Comparison of ENCODE assay signal across 23 cellular contexts in genomic region chr17:53186004-53186403, GRCh38.
"Had no signal": no experiment of that assay in that cellular context is flagged by ENCODE, and none has a peak within 500 bp of the region (broad histone marks: within the 10 kb centered on the region; RNA-seq: fewer than 3 reads in every experiment).

No MANE protein-coding gene starts in this region.

- H3K27ac ChIP-seq: left lung, lower lobe of right lung, neutrophil, psoas muscle, right lobe of liver, tibial artery, upper lobe of right lung, vagina had no signal

- DNase-seq: effector memory CD8-positive, alpha-beta T cell; erythroblast; foreskin melanocyte; immature natural killer cell; left lung; lower lobe of right lung; midbrain; psoas muscle; retina; right lobe of liver; stimulated activated CD4-positive, alpha-beta T cell treated with anti-CD3 and anti-CD28 coated beads, Interleukin-4, amount 100 ng/mL, for 1 hour; stimulated activated CD8-positive, alpha-beta memory T cell treated with anti-CD3 and anti-CD28 coated beads, Interleukin-4, amount 100 ng/mL, for 48 hours; stimulated activated naive CD8-positive, alpha-beta T cell treated with anti-CD3 and anti-CD28 coated beads, Interleukin-15, Interleukin-2, amounts not matched to agents 100 U/mL and 50 U/mL, for 24 hours; tibial artery; upper lobe of right lung had no signal

- H3K27me3 Mint-ChIP-seq: dendritic cell treated with granulocyte-macrophage colony-stimulating factor and Interleukin-4, amounts not matched to agents 40 ng/mL and 50 ng/mL, for 4 days; effector memory CD8-positive, alpha-beta T cell; memory B cell; natural killer cell treated with Interleukin-12 subunit alpha and Interleukin-12 subunit beta and Interleukin-15 and Interleukin-18, amount 100 ng/mL, for 72 hours had no signal

- H3K27me3 ChIP-seq: left lung, neutrophil, right lobe of liver, tibial artery, upper lobe of right lung, vagina had no signal

- H3K4me3 Mint-ChIP-seq: dendritic cell treated with granulocyte-macrophage colony-stimulating factor and Interleukin-4, amounts not matched to agents 40 ng/mL and 50 ng/mL, for 4 days; effector memory CD8-positive, alpha-beta T cell; immature natural killer cell; memory B cell; natural killer cell treated with Interleukin-12 subunit alpha and Interleukin-12 subunit beta and Interleukin-15 and Interleukin-18, amount 100 ng/mL, for 72 hours; stimulated activated effector memory CD8-positive, alpha-beta T cell treated with anti-CD3 and anti-CD28 coated beads, Interleukin-12 subunit alpha, Interleukin-12 subunit beta, amount 100 ng/mL, for 72 hours had no signal

- H3K4me3 ChIP-seq: left lung, lower lobe of right lung, psoas muscle, right lobe of liver, tibial artery, upper lobe of right lung, vagina had no signal

- ATAC-seq: effector memory CD8-positive, alpha-beta T cell; left lung; lower lobe of right lung; natural killer cell treated with Interleukin-12 subunit alpha and Interleukin-12 subunit beta and Interleukin-15 and Interleukin-18, amount 100 ng/mL, for 72 hours; psoas muscle; right lobe of liver; stimulated activated effector memory CD8-positive, alpha-beta T cell treated with anti-CD3 and anti-CD28 coated beads, Interleukin-12 subunit alpha, Interleukin-12 subunit beta, amount 100 ng/mL, for 72 hours; stimulated activated naive CD8-positive, alpha-beta T cell treated with anti-CD3 and anti-CD28 coated beads, Interleukin-15, Interleukin-2, amounts not matched to agents 100 U/mL and 50 U/mL, for 24 hours; upper lobe of right lung had no signal

- FAIRE-seq: colon, keratinocyte had no signal

- H3K9me3 ChIP-seq: lower lobe of right lung, neutrophil, psoas muscle, right lobe of liver, tibial artery, upper lobe of right lung, vagina had no signal

- H3K27ac Mint-ChIP-seq: dendritic cell treated with granulocyte-macrophage colony-stimulating factor and Interleukin-4, amounts not matched to agents 40 ng/mL and 50 ng/mL, for 4 days; effector memory CD8-positive, alpha-beta T cell; immature natural killer cell; memory B cell; natural killer cell treated with Interleukin-12 subunit alpha and Interleukin-12 subunit beta and Interleukin-15 and Interleukin-18, amount 100 ng/mL, for 72 hours; stimulated activated effector memory CD8-positive, alpha-beta T cell treated with anti-CD3 and anti-CD28 coated beads, Interleukin-12 subunit alpha, Interleukin-12 subunit beta, amount 100 ng/mL, for 72 hours had no signal

- H3K4me1 Mint-ChIP-seq: immature natural killer cell; memory B cell; stimulated activated effector memory CD8-positive, alpha-beta T cell treated with anti-CD3 and anti-CD28 coated beads, Interleukin-12 subunit alpha, Interleukin-12 subunit beta, amount 100 ng/mL, for 72 hours had no signal

- H3K36me3 Mint-ChIP-seq: immature natural killer cell; memory B cell; stimulated activated effector memory CD8-positive, alpha-beta T cell treated with anti-CD3 and anti-CD28 coated beads, Interleukin-12 subunit alpha, Interleukin-12 subunit beta, amount 100 ng/mL, for 72 hours had no signal

- H3K36me3 ChIP-seq: left lung, lower lobe of right lung, neutrophil, right lobe of liver, tibial artery, upper lobe of right lung, vagina had no signal

- H3K4me1 ChIP-seq: left lung, lower lobe of right lung, psoas muscle, right lobe of liver, tibial artery, upper lobe of right lung, vagina had no signal
